19 cellular contexts compared by ENCODE assay signal in genomic region chr15:48149858-48150257, GRCh38. TPM values are rescaled to one million over a fixed set of nuclear protein-coding genes. Genes with fewer than 3 reads are reported as not detected.
DNase-seq lines count a peak whose midpoint lies in the region; FAIRE-seq and TF ChIP-seq lines count a peak whose summit lies in the region.
"Had no signal": no experiment of that assay in that cellular context is flagged by ENCODE, and none has a peak within 500 bp of the region (broad histone marks: within the 10 kb centered on the region; RNA-seq: fewer than 3 reads in every experiment).

No MANE protein-coding gene starts in this region.

- in situ Hi-C loops in GM13976 (cut with MboI; ENCODE audit: low sequenced_read_pairs, unreplicated experiment) = no loop called here

- TF ChIP-seq CTCF in bronchial epithelial cell (IDR thresholded peaks at IDR 0.05; ENCODE audit: insufficient read depth, low read length, severe bottlenecking) = no peak
- TF ChIP-seq CTCF in GM13976 (IDR thresholded peaks at IDR 0.05; ENCODE audit: borderline replicate concordance, control extremely low read depth, extremely low read depth, insufficient read depth, missing control alignments) = no peak
- no peak for TF ChIP-seq CTCF in suprapubic skin (IDR thresholded peaks at IDR 0.05)

- H3K36me3 ChIP-seq in bronchial epithelial cell (ENCODE audit: control insufficient read depth, insufficient read depth, low read length) = no peaks in the 10 kb centered on the region
- H3K36me3 ChIP-seq in suprapubic skin = no peaks in the 10 kb centered on the region
- H3K36me3 ChIP-seq: prostate gland had no signal

- TF ChIP-seq POLR2A in suprapubic skin (IDR thresholded peaks at IDR 0.05) = no peak

- peak; percentile 47 for DNase-seq in Daoy (ENCODE audit: low read depth)
- DNase-seq in NCI-H226 = peak; percentile 86
- peak; percentile 90 for DNase-seq in bronchial epithelial cell (ENCODE audit: low read depth)
- peak; percentile 18 for DNase-seq in kidney glomerular epithelial cell (lab: John Stamatoyannopoulos, UW)
- no peak for DNase-seq in GM13976 (ENCODE audit: low spot score)
- DNase-seq in DMS153 treated with DMSO at 0.1 percent for 48 hours (lab: John Stamatoyannopoulos, UW; ENCODE audit: unreplicated experiment) = no peak
- no peak for DNase-seq in GM19240 (ENCODE audit: insufficient read length, low spot score)
- no peak for DNase-seq in suprapubic skin (ENCODE audit: low spot score in 2 of 2)
- DNase-seq: activated T-cell treated with anti-CD3 and anti-CD28 coated beads, Interleukin-2, amount 50 U/mL, for 4 hours; amygdala; BE2C; effector CD4-positive, alpha-beta T cell; glutamatergic neuron; left cardiac atrium; NCI-H1105; NCI-H2227 treated with DMSO at 0.1 percent for 48 hours; stimulated activated CD4-positive, alpha-beta T cell treated with anti-CD3 and anti-CD28 coated beads, Interleukin-1b, Interleukin-23, amount 100 ng/mL, for 48 hours had no signal

- FAIRE-seq in bronchial epithelial cell (lab: Jason Lieb, UNC) = no peak

- H3K4me3 ChIP-seq in bronchial epithelial cell (ENCODE audit: low read depth, low read length) (no peak overlapping the region), suprapubic skin (no peak overlapping the region)
- H3K4me3 ChIP-seq: prostate gland had no signal

- TF ChIP-seq EP300 in suprapubic skin (IDR thresholded peaks at IDR 0.05) = no peak

- WGBS in suprapubic skin = 87% methylated on average over 4 of the region's 4 CpGs

- H3K27me3 ChIP-seq in bronchial epithelial cell (ENCODE audit: control insufficient read depth, insufficient read depth, low read length) (no peaks in the 10 kb centered on the region), suprapubic skin (no peaks in the 10 kb centered on the region)
- H3K27me3 ChIP-seq: BE2C had no signal

- no peaks in the 10 kb centered on the region for H3K4me1 ChIP-seq in suprapubic skin
- H3K4me1 ChIP-seq: BE2C, prostate gland had no signal

- H3K9me3 ChIP-seq in suprapubic skin = no peaks in the 10 kb centered on the region
- H3K9me3 ChIP-seq: BE2C, prostate gland had no signal

- no peak overlapping the region for H3K27ac ChIP-seq in suprapubic skin
- H3K27ac ChIP-seq: prostate gland had no signal

RNA-seq across cellular contexts. Expression of gene MYEF2, which starts 28.2 kb away (rescaled TPM):
- total RNA-seq in Daoy (2014; rRNA removed; shearing (Covaris generic)) = 10.9 and 13.5 TPM in 2 replicates
- total RNA-seq in bronchial epithelial cell = 1.8 and 8.8 TPM in 2 replicates
- 10 to 100 TPM in 1 of 4 donors, 1 to 10 TPM in 3; 3.4 to 16.3 (median 5.9) TPM for total RNA-seq in suprapubic skin

RNA-seq across cellular contexts. Expression of gene SLC24A5, which starts 29.1 kb away (rescaled TPM):
- total RNA-seq in Daoy (2014; rRNA removed; shearing (Covaris generic)) = not detected in 2 replicates
- not detected in 2 replicates for total RNA-seq in bronchial epithelial cell
- 10 to 100 TPM in 1 of 4 donors, 1 to 10 TPM in 3; 3.9 to 13.0 (median 6.9) TPM for total RNA-seq in suprapubic skin
- total RNA-seq: activated T-cell treated with anti-CD3 and anti-CD28 coated beads, Interleukin-2, amount 50 U/mL, for 4 hours; HT-29; left cardiac atrium; prostate gland had no signal

RNA-seq across cellular contexts. Expression of gene CTXN2, which starts 41.6 kb away (rescaled TPM):
- not detected in 2 replicates for total RNA-seq in Daoy (2014; rRNA removed; shearing (Covaris generic))
- total RNA-seq in bronchial epithelial cell (not detected in 2 replicates), suprapubic skin (not detected)
- total RNA-seq: activated T-cell treated with anti-CD3 and anti-CD28 coated beads, Interleukin-2, amount 50 U/mL, for 4 hours; HT-29; left cardiac atrium; prostate gland had no signal

RNA-seq across cellular contexts. Expression of gene SLC12A1, which starts 56.2 kb away (rescaled TPM):
- total RNA-seq in Daoy (2014; rRNA removed; shearing (Covaris generic)) = not detected in 2 replicates
- total RNA-seq in bronchial epithelial cell = not detected in 2 replicates
- not detected for total RNA-seq in suprapubic skin
- total RNA-seq: activated T-cell treated with anti-CD3 and anti-CD28 coated beads, Interleukin-2, amount 50 U/mL, for 4 hours; HT-29; left cardiac atrium; prostate gland had no signal

Comparison
In these comparisons a context has a peak if more than half of its experiments do, and no peak if none do; other contexts are left out.
1. DNase-seq: peak in Daoy (single experiment), NCI-H226 (single experiment), bronchial epithelial cell (single experiment) and kidney glomerular epithelial cell (single experiment); none in GM13976 (single experiment), DMS153 treated with DMSO at 0.1 percent for 48 hours (single experiment), GM19240 (single experiment) and suprapubic skin (0 of 2).